ENCODE assay signal across 8 cellular contexts in the genomic region with DNA sequence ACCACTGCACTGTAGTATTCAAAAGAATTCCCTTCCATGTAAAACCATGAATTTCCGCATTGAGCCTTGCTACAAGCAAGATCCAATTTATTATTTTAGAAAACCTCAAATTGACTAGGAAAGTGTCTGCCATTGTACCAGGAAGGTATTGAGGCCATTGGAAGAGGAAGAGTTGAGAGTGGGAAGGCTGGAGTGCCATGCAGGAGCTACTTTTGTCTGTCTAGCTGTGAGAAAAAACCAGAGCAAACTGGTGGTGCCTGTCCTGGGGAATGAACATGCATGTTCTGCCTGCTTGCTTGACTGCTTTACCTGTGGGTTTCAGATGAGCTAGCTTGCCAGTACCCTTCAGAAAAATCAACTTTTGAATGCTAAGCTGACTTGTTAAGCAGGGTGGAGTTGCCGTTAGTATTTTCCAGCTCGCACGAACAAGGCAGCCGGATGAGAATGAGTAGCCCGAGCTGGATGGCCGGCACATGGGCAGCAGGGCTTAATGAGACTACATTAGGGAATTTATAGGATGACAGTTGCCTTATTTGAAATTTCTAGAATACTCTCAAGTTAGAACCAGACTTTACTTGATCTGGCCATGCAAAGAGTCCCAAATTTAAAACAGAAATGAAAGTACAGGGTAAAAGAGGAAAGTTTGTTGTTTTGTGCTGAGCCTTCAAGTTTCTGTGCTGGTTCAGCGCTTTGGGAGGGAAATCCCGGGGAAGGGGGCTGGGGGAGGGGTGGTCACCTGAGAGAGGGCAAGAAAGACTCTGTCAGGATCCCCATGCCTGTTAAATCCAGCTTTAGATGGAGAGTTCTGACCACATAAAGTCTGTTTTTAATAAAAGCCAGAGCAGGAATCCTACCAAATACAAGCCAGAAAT. TPM values are rescaled to one million over a fixed set of nuclear protein-coding genes. Genes with fewer than 3 reads are reported as not detected.
A peak's percentile ranks its signal among the peaks of the same experiment; 100 is the strongest.
DNase-seq lines count a peak whose midpoint lies in the region; ATAC-seq, FAIRE-seq and TF ChIP-seq lines count a peak whose summit lies in the region.

No MANE protein-coding gene starts in this region.

- H3K36me3 ChIP-seq in kidney (ENCODE audit: control insufficient read depth in 1 of 2, insufficient read depth in 2 of 2, low read length in 2 of 2) (no peaks in the 10 kb centered on the region), urinary bladder (ENCODE audit: insufficient read depth) (no peaks in the 10 kb centered on the region)

- intact Hi-C loops in kidney (cut with DNase I), result no loop called here

- no peak for TF ChIP-seq CTCF in GM12865 (IDR thresholded peaks at IDR 0.05; ENCODE audit: insufficient read depth, low read depth, low read length, missing control alignments)
- TF ChIP-seq CTCF in kidney (IDR thresholded peaks at IDR 0.05; ENCODE audit: borderline replicate concordance, extremely low read depth, insufficient read depth), result no peak

- ATAC-seq in GM21737 (IDR thresholded peaks at IDR 0.05; ENCODE audit: unreplicated experiment), result peak; percentile 69

- H3K4me1 ChIP-seq in kidney (ENCODE audit: control insufficient read depth in 1 of 2, insufficient read depth in 1 of 2, low read depth in 1 of 2, low read length in 2 of 2) (peaks cover 14 to 23% of the 10 kb centered on the region in 2 donors), urinary bladder (ENCODE audit: insufficient read depth) (peaks cover 2% of the 10 kb centered on the region)

- H3K4me3 ChIP-seq in GM12865 (ENCODE audit: low read depth, low read length), result peak overlapping the region; percentile 44
- H3K4me3 ChIP-seq in kidney (ENCODE audit: low read length in 2 of 2), result peak overlapping the region; percentile 50 to 57
- peak overlapping the region; percentile 25 for H3K4me3 ChIP-seq in urinary bladder (ENCODE audit: low read depth, low read length)

- H3K9me3 ChIP-seq in kidney (ENCODE audit: control insufficient read depth in 1 of 2, low read length in 2 of 2), result no peaks in the 10 kb centered on the region

- FAIRE-seq in kidney (lab: Jason Lieb, UNC), result no peak

- H3K9ac ChIP-seq in kidney (ENCODE audit: low read length in 2 of 2), result peak overlapping the region in 1 of 2 donors; percentile 49

- DNase-seq in GM12865 (ENCODE audit: low read depth), result peak; percentile 97
- peak; percentile 80 for DNase-seq in RPMI8226
- DNase-seq in kidney, result peak; percentile 83
- no peak for DNase-seq in stimulated activated CD4-positive, alpha-beta T cell treated with anti-CD3 and anti-CD28 coated beads, Interleukin-4, amount 100 ng/mL, for 24 hours
- DNase-seq in NCI-H524 treated with DMSO at 0.1 percent for 48 hours (lab: John Stamatoyannopoulos, UW), result no peak
- DNase-seq in NCI-H1930 (lab: John Stamatoyannopoulos, UW), result no peak

- 28% methylated on average over 9 of the region's 9 CpGs for WGBS in urinary bladder

- peak overlapping the region; percentile 87 to 90 for H3K27ac ChIP-seq in kidney (ENCODE audit: low read depth in 2 of 2, low read length in 2 of 2)
- H3K27ac ChIP-seq in urinary bladder (ENCODE audit: low read depth), result no peak overlapping the region

RNA-seq across cellular contexts. Expression of gene C1orf105, which starts 29.6 kb away (rescaled TPM):
- total RNA-seq in kidney, result not detected
- not detected for polyA plus RNA-seq in kidney (ENCODE audit: insufficient read depth, low read depth, low replicate concordance)
- total RNA-seq in urinary bladder, result 2.9 TPM
- not detected for polyA plus RNA-seq in urinary bladder

RNA-seq across cellular contexts. Expression of gene PIGC, which starts 53.0 kb away (rescaled TPM):
- total RNA-seq in kidney, result 27.6 TPM
- 28.6 TPM for polyA plus RNA-seq in kidney (ENCODE audit: insufficient read depth, low read depth, low replicate concordance)
- 26.9 TPM for total RNA-seq in urinary bladder
- polyA plus RNA-seq in urinary bladder, result 36.8 TPM

Comparison
In these comparisons a context has a peak if more than half of its experiments do, and no peak if none do; other contexts are left out.
1. DNase-seq: peak in GM12865 (single experiment), RPMI8226 (single experiment) and kidney (single experiment); none in stimulated activated CD4-positive, alpha-beta T cell treated with anti-CD3 and anti-CD28 coated beads, Interleukin-4, amount 100 ng/mL, for 24 hours (single experiment), NCI-H524 treated with DMSO at 0.1 percent for 48 hours (single experiment) and NCI-H1930 (0 of 2).
2. Peak in every context shown above with its lines, with median percentiles within 50 percentile points of each other: H3K4me3 ChIP-seq.